In the genomic region with DNA sequence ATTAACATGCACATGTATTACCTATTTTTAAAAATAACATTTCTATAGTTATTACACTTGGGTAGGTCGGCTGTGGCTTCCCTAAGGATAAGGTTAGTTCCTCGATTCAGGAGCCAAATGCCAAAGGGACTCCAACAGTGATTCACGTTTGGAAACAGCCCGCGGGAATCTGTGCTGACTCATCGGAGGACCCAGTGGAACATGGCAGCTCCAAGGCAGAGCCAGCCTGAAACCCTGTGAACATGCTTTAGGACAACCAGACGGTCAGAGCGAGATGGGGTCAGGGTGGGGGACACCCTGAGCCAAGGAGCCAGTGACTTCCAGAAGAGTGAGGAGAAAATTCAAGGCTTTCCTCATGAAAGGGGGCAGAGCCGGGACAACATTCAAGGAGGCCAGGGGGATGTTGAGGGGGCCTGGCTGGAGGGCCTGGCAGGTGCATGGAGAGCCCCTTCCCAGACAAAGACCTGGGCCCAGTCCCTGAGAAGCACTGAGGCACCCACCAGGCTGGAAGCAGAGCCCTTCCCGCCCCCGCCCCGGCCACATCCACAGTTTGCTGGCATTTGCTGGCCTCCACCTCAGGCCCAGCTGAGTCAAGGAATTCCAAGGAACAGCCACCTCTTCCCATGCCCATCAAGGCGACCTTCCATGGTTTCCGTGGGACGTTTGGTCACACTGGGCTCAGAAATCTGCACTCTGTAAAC, we compare ENCODE assay signal across 9 cellular contexts.
DNase-seq lines count a peak whose midpoint lies in the region; ATAC-seq, FAIRE-seq and TF ChIP-seq lines count a peak whose summit lies in the region.
"Had no signal": no experiment of that assay in that cellular context is flagged by ENCODE, and none has a peak within 500 bp of the region (broad histone marks: within the 10 kb centered on the region; RNA-seq: fewer than 3 reads in every experiment).

No MANE protein-coding gene starts in this region.

- no peaks in the 10 kb centered on the region for H3K36me3 Mint-ChIP-seq in glutamatergic neuron (ENCODE audit: unreplicated experiment)

- H3K36me3 ChIP-seq in esophagus squamous epithelium (no peaks in the 10 kb centered on the region), muscle layer of colon (ENCODE audit: insufficient read depth, low read length) (no peaks in the 10 kb centered on the region)

- peaks cover 0 to 24% (median 14%) of the 10 kb centered on the region in 3 donors for H3K4me1 ChIP-seq in esophagus squamous epithelium
- H3K4me1 ChIP-seq in muscle layer of colon (ENCODE audit: insufficient read depth, low read length) = peaks cover 6% of the 10 kb centered on the region

- H3K27me3 Mint-ChIP-seq in glutamatergic neuron (ENCODE audit: unreplicated experiment) = peaks cover 5% of the 10 kb centered on the region

- no peaks in the 10 kb centered on the region for H3K27me3 ChIP-seq in esophagus squamous epithelium
- no peaks in the 10 kb centered on the region for H3K27me3 ChIP-seq in muscle layer of colon (ENCODE audit: control insufficient read depth in 1 of 2, insufficient read depth in 2 of 2, low read length in 2 of 2)

- no peak overlapping the region for H3K27ac Mint-ChIP-seq in glutamatergic neuron (ENCODE audit: unreplicated experiment)

- TF ChIP-seq POLR2A in esophagus squamous epithelium (IDR thresholded peaks at IDR 0.05) (no peak), GM12892 (IDR thresholded peaks at IDR 0.05; ENCODE audit: low read depth, low read length) (no peak)

- FAIRE-seq in RCC 7860 (lab: Jason Lieb, UNC) = peak; percentile 59
- FAIRE-seq in GM12892 (lab: Jason Lieb, UNC) = no peak
- FAIRE-seq: GM18507 had no signal

- H3K4me3 ChIP-seq in esophagus squamous epithelium (no peak overlapping the region), muscle layer of colon (ENCODE audit: low read depth in 1 of 2, low read length in 2 of 2) (peak overlapping the region in 1 of 2 donors; percentile 18)

- ATAC-seq in HG02884 (IDR thresholded peaks at IDR 0.05; ENCODE audit: unreplicated experiment) = no peak

- H3K27ac ChIP-seq in esophagus squamous epithelium = peak overlapping the region; percentile 46 to 93 (median 76)
- peak overlapping the region; percentile 67 for H3K27ac ChIP-seq in muscle layer of colon (ENCODE audit: low read depth, low read length)

- WGBS in esophagus squamous epithelium, 2 donors = 38 to 55% methylated on average over 9 to 12 of the region's 15 CpGs

- no peak overlapping the region for H3K4me3 Mint-ChIP-seq in glutamatergic neuron (ENCODE audit: unreplicated experiment)

- DNase-seq in RCC 7860 (ENCODE audit: low spot score) = peak; percentile 59
- no peak for DNase-seq in esophagus squamous epithelium (lab: John Stamatoyannopoulos, UW)
- no peak for DNase-seq in NCI-H524 (lab: John Stamatoyannopoulos, UW)
- no peak for DNase-seq in glutamatergic neuron
- no peak for DNase-seq in GM12892 (ENCODE audit: insufficient read length)
- DNase-seq: NCI-H774 had no signal

- intact Hi-C loops in esophagus squamous epithelium (cut with DNase I) = no loop called here

- H3K4me1 Mint-ChIP-seq in glutamatergic neuron (ENCODE audit: low read depth, unreplicated experiment) = no peaks in the 10 kb centered on the region

- H3K9me3 ChIP-seq in esophagus squamous epithelium (no peaks in the 10 kb centered on the region), muscle layer of colon (ENCODE audit: low read length) (no peaks in the 10 kb centered on the region)

- no peak overlapping the region for H3K9ac ChIP-seq in muscle layer of colon (ENCODE audit: low read length)

- H3K9me3 Mint-ChIP-seq in glutamatergic neuron (ENCODE audit: unreplicated experiment) = no peaks in the 10 kb centered on the region

- TF ChIP-seq CTCF in esophagus squamous epithelium (IDR thresholded peaks at IDR 0.05) (no peak), glutamatergic neuron (IDR thresholded peaks at IDR 0.05; ENCODE audit: partially characterized antibody, unreplicated experiment) (no peak)
